ENCODE assay signal across 1 cellular context in the genomic region with DNA sequence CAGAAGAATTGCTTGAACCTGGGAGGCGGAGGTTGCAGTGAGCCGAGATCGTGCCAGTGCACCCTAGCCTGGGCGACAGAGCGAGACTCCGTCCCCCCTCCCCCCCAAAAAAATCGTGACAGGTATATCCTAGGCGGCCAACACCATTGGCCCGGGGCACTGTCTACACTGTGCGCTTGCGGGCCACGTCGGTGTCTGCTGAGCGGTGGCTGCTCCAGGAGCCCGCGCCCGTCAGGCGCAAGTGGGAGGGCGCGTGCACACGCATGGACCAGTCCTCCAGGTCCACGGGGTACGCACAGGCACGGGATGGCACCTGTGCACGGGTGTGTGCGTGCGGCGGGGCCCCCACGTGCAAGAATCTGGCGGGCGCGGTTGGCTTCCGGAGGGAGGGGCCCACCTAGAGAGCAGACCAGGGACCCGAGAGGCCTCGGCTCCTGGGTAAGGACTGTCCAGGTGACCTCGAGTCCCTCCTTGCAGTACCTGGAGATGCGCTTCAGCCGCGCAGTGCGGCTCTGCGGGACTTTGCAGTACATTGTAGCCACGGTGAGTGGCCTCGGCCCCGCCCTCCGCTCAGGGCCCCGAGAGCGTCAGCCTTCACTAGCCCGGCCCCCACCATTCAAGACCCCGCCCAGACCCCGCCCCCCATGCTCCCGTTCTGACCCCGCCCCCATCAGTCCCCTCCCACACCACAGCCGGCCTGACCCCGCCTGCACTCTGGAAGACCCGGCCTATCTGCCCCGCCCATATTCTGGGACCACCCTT.
A peak's percentile ranks its signal among the peaks of the same experiment; 100 is the strongest.
TF ChIP-seq lines count a peak whose summit lies in the region.

No MANE protein-coding gene starts in this region.

TF ChIP-seq in H1, 55 proteins besides CTCF, POLR2A, EP300 and RAD21:
- no peak for TF ChIP-seq TEAD4 (IDR thresholded peaks at IDR 0.05; ENCODE audit: low read depth, low read length)
- no peak for TF ChIP-seq JUND (IDR thresholded peaks at IDR 0.05; ENCODE audit: low read length)
- no peak for TF ChIP-seq HDAC6 (IDR thresholded peaks at IDR 0.05; ENCODE audit: low read depth, low read length)
- peak; percentile 90 for TF ChIP-seq KDM4A (IDR thresholded peaks at IDR 0.05; ENCODE audit: low read depth, low read length, severe bottlenecking)
- TF ChIP-seq TAF1 (IDR thresholded peaks at IDR 0.05; ENCODE audit: low read depth, low read length): 0 out of 2 replicates have a peak, but pooled peaks have one; percentile 6
- TF ChIP-seq, protein P1, sequence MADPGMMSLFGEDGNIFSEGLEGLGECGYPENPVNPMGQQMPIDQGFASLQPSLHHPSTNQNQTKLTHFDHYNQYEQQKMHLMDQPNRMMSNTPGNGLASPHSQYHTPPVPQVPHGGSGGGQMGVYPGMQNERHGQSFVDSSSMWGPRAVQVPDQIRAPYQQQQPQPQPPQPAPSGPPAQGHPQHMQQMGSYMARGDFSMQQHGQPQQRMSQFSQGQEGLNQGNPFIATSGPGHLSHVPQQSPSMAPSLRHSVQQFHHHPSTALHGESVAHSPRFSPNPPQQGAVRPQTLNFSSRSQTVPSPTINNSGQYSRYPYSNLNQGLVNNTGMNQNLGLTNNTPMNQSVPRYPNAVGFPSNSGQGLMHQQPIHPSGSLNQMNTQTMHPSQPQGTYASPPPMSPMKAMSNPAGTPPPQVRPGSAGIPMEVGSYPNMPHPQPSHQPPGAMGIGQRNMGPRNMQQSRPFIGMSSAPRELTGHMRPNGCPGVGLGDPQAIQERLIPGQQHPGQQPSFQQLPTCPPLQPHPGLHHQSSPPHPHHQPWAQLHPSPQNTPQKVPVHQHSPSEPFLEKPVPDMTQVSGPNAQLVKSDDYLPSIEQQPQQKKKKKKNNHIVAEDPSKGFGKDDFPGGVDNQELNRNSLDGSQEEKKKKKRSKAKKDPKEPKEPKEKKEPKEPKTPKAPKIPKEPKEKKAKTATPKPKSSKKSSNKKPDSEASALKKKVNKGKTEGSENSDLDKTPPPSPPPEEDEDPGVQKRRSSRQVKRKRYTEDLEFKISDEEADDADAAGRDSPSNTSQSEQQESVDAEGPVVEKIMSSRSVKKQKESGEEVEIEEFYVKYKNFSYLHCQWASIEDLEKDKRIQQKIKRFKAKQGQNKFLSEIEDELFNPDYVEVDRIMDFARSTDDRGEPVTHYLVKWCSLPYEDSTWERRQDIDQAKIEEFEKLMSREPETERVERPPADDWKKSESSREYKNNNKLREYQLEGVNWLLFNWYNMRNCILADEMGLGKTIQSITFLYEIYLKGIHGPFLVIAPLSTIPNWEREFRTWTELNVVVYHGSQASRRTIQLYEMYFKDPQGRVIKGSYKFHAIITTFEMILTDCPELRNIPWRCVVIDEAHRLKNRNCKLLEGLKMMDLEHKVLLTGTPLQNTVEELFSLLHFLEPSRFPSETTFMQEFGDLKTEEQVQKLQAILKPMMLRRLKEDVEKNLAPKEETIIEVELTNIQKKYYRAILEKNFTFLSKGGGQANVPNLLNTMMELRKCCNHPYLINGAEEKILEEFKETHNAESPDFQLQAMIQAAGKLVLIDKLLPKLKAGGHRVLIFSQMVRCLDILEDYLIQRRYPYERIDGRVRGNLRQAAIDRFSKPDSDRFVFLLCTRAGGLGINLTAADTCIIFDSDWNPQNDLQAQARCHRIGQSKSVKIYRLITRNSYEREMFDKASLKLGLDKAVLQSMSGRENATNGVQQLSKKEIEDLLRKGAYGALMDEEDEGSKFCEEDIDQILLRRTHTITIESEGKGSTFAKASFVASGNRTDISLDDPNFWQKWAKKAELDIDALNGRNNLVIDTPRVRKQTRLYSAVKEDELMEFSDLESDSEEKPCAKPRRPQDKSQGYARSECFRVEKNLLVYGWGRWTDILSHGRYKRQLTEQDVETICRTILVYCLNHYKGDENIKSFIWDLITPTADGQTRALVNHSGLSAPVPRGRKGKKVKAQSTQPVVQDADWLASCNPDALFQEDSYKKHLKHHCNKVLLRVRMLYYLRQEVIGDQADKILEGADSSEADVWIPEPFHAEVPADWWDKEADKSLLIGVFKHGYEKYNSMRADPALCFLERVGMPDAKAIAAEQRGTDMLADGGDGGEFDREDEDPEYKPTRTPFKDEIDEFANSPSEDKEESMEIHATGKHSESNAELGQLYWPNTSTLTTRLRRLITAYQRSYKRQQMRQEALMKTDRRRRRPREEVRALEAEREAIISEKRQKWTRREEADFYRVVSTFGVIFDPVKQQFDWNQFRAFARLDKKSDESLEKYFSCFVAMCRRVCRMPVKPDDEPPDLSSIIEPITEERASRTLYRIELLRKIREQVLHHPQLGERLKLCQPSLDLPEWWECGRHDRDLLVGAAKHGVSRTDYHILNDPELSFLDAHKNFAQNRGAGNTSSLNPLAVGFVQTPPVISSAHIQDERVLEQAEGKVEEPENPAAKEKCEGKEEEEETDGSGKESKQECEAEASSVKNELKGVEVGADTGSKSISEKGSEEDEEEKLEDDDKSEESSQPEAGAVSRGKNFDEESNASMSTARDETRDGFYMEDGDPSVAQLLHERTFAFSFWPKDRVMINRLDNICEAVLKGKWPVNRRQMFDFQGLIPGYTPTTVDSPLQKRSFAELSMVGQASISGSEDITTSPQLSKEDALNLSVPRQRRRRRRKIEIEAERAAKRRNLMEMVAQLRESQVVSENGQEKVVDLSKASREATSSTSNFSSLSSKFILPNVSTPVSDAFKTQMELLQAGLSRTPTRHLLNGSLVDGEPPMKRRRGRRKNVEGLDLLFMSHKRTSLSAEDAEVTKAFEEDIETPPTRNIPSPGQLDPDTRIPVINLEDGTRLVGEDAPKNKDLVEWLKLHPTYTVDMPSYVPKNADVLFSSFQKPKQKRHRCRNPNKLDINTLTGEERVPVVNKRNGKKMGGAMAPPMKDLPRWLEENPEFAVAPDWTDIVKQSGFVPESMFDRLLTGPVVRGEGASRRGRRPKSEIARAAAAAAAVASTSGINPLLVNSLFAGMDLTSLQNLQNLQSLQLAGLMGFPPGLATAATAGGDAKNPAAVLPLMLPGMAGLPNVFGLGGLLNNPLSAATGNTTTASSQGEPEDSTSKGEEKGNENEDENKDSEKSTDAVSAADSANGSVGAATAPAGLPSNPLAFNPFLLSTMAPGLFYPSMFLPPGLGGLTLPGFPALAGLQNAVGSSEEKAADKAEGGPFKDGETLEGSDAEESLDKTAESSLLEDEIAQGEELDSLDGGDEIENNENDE (IDR thresholded peaks at IDR 0.05; ENCODE audit: insufficient replicate concordance, low read length): no peak
- TF ChIP-seq CTBP2 (IDR thresholded peaks at IDR 0.05; ENCODE audit: borderline replicate concordance, insufficient read depth, insufficient read length, low read length): no peak
- no peak for TF ChIP-seq PHF8 (conservative IDR thresholded peaks at IDR 0.05; ENCODE audit: low read depth, low read length)
- TF ChIP-seq SIRT6 (IDR thresholded peaks at IDR 0.05; ENCODE audit: low read length): no peak
- TF ChIP-seq, protein P2, sequence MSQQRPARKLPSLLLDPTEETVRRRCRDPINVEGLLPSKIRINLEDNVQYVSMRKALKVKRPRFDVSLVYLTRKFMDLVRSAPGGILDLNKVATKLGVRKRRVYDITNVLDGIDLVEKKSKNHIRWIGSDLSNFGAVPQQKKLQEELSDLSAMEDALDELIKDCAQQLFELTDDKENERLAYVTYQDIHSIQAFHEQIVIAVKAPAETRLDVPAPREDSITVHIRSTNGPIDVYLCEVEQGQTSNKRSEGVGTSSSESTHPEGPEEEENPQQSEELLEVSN (IDR thresholded peaks at IDR 0.05): peak; percentile 43; the same call in 1 of the 2 replicates
- TF ChIP-seq SAP30 (IDR thresholded peaks at IDR 0.05; ENCODE audit: insufficient read depth, insufficient replicate concordance, low read length): no peak
- TF ChIP-seq SIN3A (conservative IDR thresholded peaks at IDR 0.05 in 1 of 2, IDR thresholded peaks at IDR 0.05 in 1 of 2; ENCODE audit: low read depth in 1 of 2, low read length in 2 of 2): 0 out of 4 replicates have a peak, but pooled peaks of 1 of the 2 experiments have one; percentile 26
- TF ChIP-seq RFX5 (IDR thresholded peaks at IDR 0.05; ENCODE audit: borderline replicate concordance, low read depth, low read length): no peak
- TF ChIP-seq ZNF274 (IDR thresholded peaks at IDR 0.05; ENCODE audit: borderline replicate concordance, extremely low read depth, low read length): no peak
- no peak for TF ChIP-seq EZH2 (IDR thresholded peaks at IDR 0.05; ENCODE audit: low read depth, low read length, severe bottlenecking)
- no peak for TF ChIP-seq RBBP5 (IDR thresholded peaks at IDR 0.05; ENCODE audit: borderline replicate concordance, low read depth, low read length)
- no peak for TF ChIP-seq BACH1 (IDR thresholded peaks at IDR 0.05; ENCODE audit: low read length)
- no peak for TF ChIP-seq SIX5 (IDR thresholded peaks at IDR 0.05; ENCODE audit: low read depth, low read length)
- TF ChIP-seq CBX5 (IDR thresholded peaks at IDR 0.05; ENCODE audit: low read depth, low read length): no peak
- TF ChIP-seq, protein P3, sequence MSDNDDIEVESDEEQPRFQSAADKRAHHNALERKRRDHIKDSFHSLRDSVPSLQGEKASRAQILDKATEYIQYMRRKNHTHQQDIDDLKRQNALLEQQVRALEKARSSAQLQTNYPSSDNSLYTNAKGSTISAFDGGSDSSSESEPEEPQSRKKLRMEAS (IDR thresholded peaks at IDR 0.05): peak; percentile 70
- TF ChIP-seq NRF1 (IDR thresholded peaks at IDR 0.05; ENCODE audit: low read depth, low read length): no peak
- TF ChIP-seq RXRA (IDR thresholded peaks at IDR 0.05; ENCODE audit: insufficient read depth, low read depth, low read length): no peak
- TF ChIP-seq GTF2F1 (IDR thresholded peaks at IDR 0.05; ENCODE audit: borderline replicate concordance, low read depth, low read length): no peak
- TF ChIP-seq SP2 (IDR thresholded peaks at IDR 0.05; ENCODE audit: low read length): no peak
- no peak for TF ChIP-seq SP4 (IDR thresholded peaks at IDR 0.05; ENCODE audit: low read length)
- TF ChIP-seq TCF12 (IDR thresholded peaks at IDR 0.05; ENCODE audit: low read depth, low read length): no peak
- TF ChIP-seq SP1 (IDR thresholded peaks at IDR 0.05; ENCODE audit: low read depth, low read length): no peak
- TF ChIP-seq CEBPB (IDR thresholded peaks at IDR 0.05; ENCODE audit: low read depth, low read length): no peak
- TF ChIP-seq POLR2AphosphoS5 (IDR thresholded peaks at IDR 0.05; ENCODE audit: low read depth, low read length): no peak
- TF ChIP-seq GABPA (IDR thresholded peaks at IDR 0.05; ENCODE audit: borderline replicate concordance, insufficient read depth, low read length): no peak; the same call in 1 of the 2 replicates
- TF ChIP-seq, protein P4, sequence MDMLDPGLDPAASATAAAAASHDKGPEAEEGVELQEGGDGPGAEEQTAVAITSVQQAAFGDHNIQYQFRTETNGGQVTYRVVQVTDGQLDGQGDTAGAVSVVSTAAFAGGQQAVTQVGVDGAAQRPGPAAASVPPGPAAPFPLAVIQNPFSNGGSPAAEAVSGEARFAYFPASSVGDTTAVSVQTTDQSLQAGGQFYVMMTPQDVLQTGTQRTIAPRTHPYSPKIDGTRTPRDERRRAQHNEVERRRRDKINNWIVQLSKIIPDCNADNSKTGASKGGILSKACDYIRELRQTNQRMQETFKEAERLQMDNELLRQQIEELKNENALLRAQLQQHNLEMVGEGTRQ (IDR thresholded peaks at IDR 0.05; ENCODE audit: low read length): no peak
- TF ChIP-seq TBP (IDR thresholded peaks at IDR 0.05; ENCODE audit: low read depth, low read length): no peak
